ENCODE assay signal across 8 cellular contexts in genomic region chr11:78139422-78140391, GRCh38. TPM values are rescaled to one million over a fixed set of nuclear protein-coding genes. Genes with fewer than 3 reads are reported as not detected.
DNase-seq lines count a peak whose midpoint lies in the region; TF ChIP-seq lines count a peak whose summit lies in the region.

TSS of gene ALG8 (minus strand) at chr11:78139626. CDS start at chr11:78139588, 38 bp downstream.

- no peaks in the 10 kb centered on the region for H3K9me3 ChIP-seq in SK-N-MC (ENCODE audit: low read depth, low read length)

- H3K27ac ChIP-seq in SK-N-MC (peak within 1 kb of the TSS; percentile 83), temporal lobe (ENCODE audit: low read depth, low read length) (no peak within 1 kb of the TSS)

- peak within 1 kb of the TSS; percentile 99 for H3K4me3 ChIP-seq in NB4 (ENCODE audit: low read depth, low read length)
- peak within 1 kb of the TSS; percentile 97 for H3K4me3 ChIP-seq in SK-N-MC

- DNase-seq in GM04503 (ENCODE audit: low read depth) (peak; percentile 67), HFFc6 (peak; percentile 95), NB4 (ENCODE audit: low read depth) (peak; percentile 99), SK-N-MC (ENCODE audit: low read depth, low spot score) (peak; percentile 78), germinal center (ENCODE audit: low spot score) (peak; percentile 99), occipital lobe (lab: John Stamatoyannopoulos, UW) (peak; percentile 87)
- peak; percentile 98 for DNase-seq in activated naive CD4-positive, alpha-beta T cell treated with anti-CD3 and anti-CD28 coated beads, Interleukin-2, amount 50 U/mL, for 16 hours

- peak within 1 kb of the TSS; percentile 99 for H3K4me3 Mint-ChIP-seq in HFFc6

- peak; percentile 93 for TF ChIP-seq POLR2A in NB4 (IDR thresholded peaks at IDR 0.05; ENCODE audit: extremely low read depth, insufficient read length)

- H3K9ac ChIP-seq in SK-N-MC (ENCODE audit: insufficient read length): peak within 1 kb of the TSS; percentile 98

- peak within 1 kb of the TSS; percentile 97 for H3K27ac Mint-ChIP-seq in HFFc6

- H3K4me1 Mint-ChIP-seq in HFFc6 (ENCODE audit: low read depth): peaks cover 40% of the 10 kb centered on the region

- peaks cover 26% of the 10 kb centered on the region for H3K36me3 ChIP-seq in SK-N-MC (ENCODE audit: insufficient read depth, low read length)

- H3K27me3 Mint-ChIP-seq in HFFc6 (ENCODE audit: insufficient read depth): peaks cover 1% of the 10 kb centered on the region; the same call in 1 of the 2 replicates

- peaks cover 28% of the 10 kb centered on the region for H3K36me3 Mint-ChIP-seq in HFFc6 (ENCODE audit: low read depth)

- TF ChIP-seq CTCF in HFFc6 (IDR thresholded peaks at IDR 0.05): no peak
- no peak for TF ChIP-seq CTCF in NB4 (IDR thresholded peaks at IDR 0.05; ENCODE audit: low read depth, low read length)

- no peaks in the 10 kb centered on the region for H3K9me3 Mint-ChIP-seq in HFFc6

RNA-seq across cellular contexts. Expression of gene ALG8, which starts in this region (rescaled TPM):
- 10 to 100 TPM; 62.0 to 84.0 (median 69.8) TPM for total RNA-seq in HFFc6 (2021; fragmentation: NEBNext Ultra II Directional; extraction: Animal tissue kit (Norgen Biotek cat#: 25700))
- total RNA-seq in occipital lobe (55.2 TPM), temporal lobe (30.5 TPM)
